Comparison of ENCODE assay signal across 9 cellular contexts in the genomic region with DNA sequence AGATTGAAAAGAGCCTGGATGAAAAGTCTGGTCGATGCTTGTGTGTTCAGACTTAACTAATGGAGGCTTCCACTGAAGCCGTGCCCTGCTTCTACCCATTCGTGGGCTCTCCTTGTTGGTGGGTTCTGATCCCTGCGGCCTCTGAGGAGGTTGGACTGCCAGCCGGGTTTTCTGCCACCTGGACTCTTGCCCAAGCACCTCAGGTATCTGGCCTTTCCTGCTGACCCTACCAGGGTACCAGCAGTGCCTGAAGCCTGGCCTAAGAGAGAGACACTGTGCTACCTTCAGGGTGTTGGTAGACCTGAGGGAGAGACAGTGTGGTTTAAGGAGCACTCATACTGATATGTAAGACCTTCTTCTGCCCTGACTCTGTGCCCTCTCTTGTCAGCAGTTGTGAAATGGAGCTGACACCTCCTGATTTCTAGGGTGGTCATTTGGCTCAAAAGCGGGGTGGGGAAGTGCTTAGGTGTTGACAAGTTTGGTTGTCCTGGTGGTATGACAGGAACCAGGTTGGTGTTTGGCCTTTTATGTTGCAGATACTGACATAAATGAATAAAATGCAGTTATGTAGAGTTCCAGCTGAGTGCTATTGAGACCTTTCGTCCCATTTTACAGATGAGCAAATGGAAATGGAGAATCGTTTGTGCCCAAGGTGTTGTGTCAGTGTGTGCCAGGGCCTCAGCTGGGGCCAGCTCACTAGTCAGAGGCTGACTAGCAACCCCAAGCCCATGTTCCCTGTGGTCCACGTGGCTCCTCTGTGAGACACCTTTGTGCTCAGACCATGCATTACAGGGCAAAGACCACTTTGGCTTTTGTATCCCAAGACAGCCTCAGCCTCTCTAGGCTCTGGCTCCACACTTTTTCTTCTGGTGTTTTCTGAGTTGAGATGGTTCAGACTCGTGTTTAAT. TPM values are rescaled to one million over a fixed set of nuclear protein-coding genes. Genes with fewer than 3 reads are reported as not detected.
DNase-seq lines count a peak whose midpoint lies in the region; ATAC-seq and TF ChIP-seq lines count a peak whose summit lies in the region.
"Had no signal": no experiment of that assay in that cellular context is flagged by ENCODE, and none has a peak within 500 bp of the region (broad histone marks: within the 10 kb centered on the region; RNA-seq: fewer than 3 reads in every experiment).

No MANE protein-coding gene starts in this region.

- no peak for ATAC-seq in HG03196 (IDR thresholded peaks at IDR 0.05; ENCODE audit: unreplicated experiment)

- H3K4me1 Mint-ChIP-seq in H9, result peaks cover 57 to 67% of the 10 kb centered on the region in 2 experiments

- H3K4me3 ChIP-seq in fibroblast of lung (replicated peaks in 1 of 4; ENCODE audit: control extremely low read depth in 1 of 4, insufficient read depth in 1 of 4, low read depth in 3 of 4, low read length in 4 of 4) (no peak overlapping the region), skeletal muscle satellite cell (ENCODE audit: low read length) (peak overlapping the region; percentile 94)

- H3K27me3 ChIP-seq in H9 (ENCODE audit: insufficient read depth, low read length), result no peaks in the 10 kb centered on the region
- no peaks in the 10 kb centered on the region for H3K27me3 ChIP-seq in fibroblast of lung (ENCODE audit: control insufficient read depth, insufficient read depth, low read length)
- no peaks in the 10 kb centered on the region for H3K27me3 ChIP-seq in skeletal muscle satellite cell (ENCODE audit: control insufficient read depth, insufficient read depth, low read length)

- no peak overlapping the region for H2BK5ac ChIP-seq in H9 (ENCODE audit: insufficient read length, low read length)

- intact Hi-C loops in head of caudate nucleus (cut with DNase I), result no loop called here

- H2BK12ac ChIP-seq in H9 (ENCODE audit: insufficient read length, low read depth, low read length), result no peak overlapping the region

- H3K9me3 ChIP-seq in H9 (ENCODE audit: control insufficient read depth, low read depth, low read length) (no peaks in the 10 kb centered on the region), fibroblast of lung (ENCODE audit: control insufficient read depth, insufficient read depth, low read depth, low read length) (no peaks in the 10 kb centered on the region), skeletal muscle satellite cell (replicated peaks; ENCODE audit: low read length) (no peaks in the 10 kb centered on the region)

- no peak overlapping the region for H2AK5ac ChIP-seq in H9 (ENCODE audit: insufficient read length, low read length)

- no peak overlapping the region for H3K27ac ChIP-seq in H9 (ENCODE audit: insufficient read length, low read depth, low read length)
- H3K27ac ChIP-seq in fibroblast of lung (ENCODE audit: insufficient read depth, low read length), result no peak overlapping the region

- H3K4me2 ChIP-seq in H9 (ENCODE audit: insufficient read depth, insufficient read length, low read length), result peak overlapping the region; percentile 16
- peak overlapping the region; percentile 15 for H3K4me2 ChIP-seq in fibroblast of lung (ENCODE audit: extremely low read depth, insufficient read depth, low read length)
- H3K4me2 ChIP-seq in skeletal muscle satellite cell (ENCODE audit: low read length), result peak overlapping the region; percentile 95

- H4K5ac ChIP-seq in H9 (ENCODE audit: insufficient read length, low read depth, low read length), result no peak overlapping the region

- no peak overlapping the region for H3K56ac ChIP-seq in H9 (ENCODE audit: insufficient read length, low read depth, low read length)

- TF ChIP-seq CTCF in H9 (conservative IDR thresholded peaks at IDR 0.05), result no peak
- no peak for TF ChIP-seq CTCF in fibroblast of lung (conservative IDR thresholded peaks at IDR 0.05 in 1 of 2, IDR thresholded peaks at IDR 0.05 in 1 of 2; ENCODE audit: low read depth in 1 of 2, low read length in 2 of 2)

- peak overlapping the region in 2 of 3 experiments; percentile 57 to 68; a peak in 4 of 7 replicates for H3K27ac Mint-ChIP-seq in H9

- H3K18ac ChIP-seq in H9 (ENCODE audit: insufficient read length, low read depth, low read length), result no peak overlapping the region

- H4K91ac ChIP-seq in H9 (ENCODE audit: insufficient read length, low read depth, low read length), result no peak overlapping the region

- no peak overlapping the region for H2BK15ac ChIP-seq in H9 (ENCODE audit: low read depth, low read length)

- peaks cover 20% of the 10 kb centered on the region for H3K23me2 ChIP-seq in H9 (ENCODE audit: insufficient read length, low read depth, low read length, poor library complexity, severe bottlenecking)

- H3K79me1 ChIP-seq in H9 (ENCODE audit: insufficient read depth, low read depth, low read length, poor library complexity, severe bottlenecking), result peaks cover 4% of the 10 kb centered on the region

- peaks cover 10% of the 10 kb centered on the region for H3K27me3 Mint-ChIP-seq in H9 (ENCODE audit: low read depth)

- H3K36me3 Mint-ChIP-seq in H9 (ENCODE audit: insufficient read depth in 1 of 3, low read depth in 3 of 3), result peaks cover 8 to 27% (median 13%) of the 10 kb centered on the region in 3 experiments

- no peaks in the 10 kb centered on the region for H4K20me1 ChIP-seq in H9 (ENCODE audit: control insufficient read depth, insufficient read depth, insufficient read length)
- no peaks in the 10 kb centered on the region for H4K20me1 ChIP-seq in fibroblast of lung (ENCODE audit: control insufficient read depth, extremely low read depth, insufficient read depth, low read length)

- no CpG with 5 or more reads among the region's 10 CpGs for WGBS in H9 (ENCODE audit: extremely low coverage, insufficient read length, low lambda C conversion rate)

- no peak overlapping the region for H3K4ac ChIP-seq in H9 (ENCODE audit: low read depth, low read length)

- H2AFZ ChIP-seq in H9 (ENCODE audit: low read length) (no peak overlapping the region), fibroblast of lung (ENCODE audit: low read length) (no peak overlapping the region)

- H3K9me3 Mint-ChIP-seq in H9, result no peaks in the 10 kb centered on the region; a peak in 2 of 5 replicates

- H3T11ph ChIP-seq in H9 (ENCODE audit: low read length), result no peak overlapping the region

- H3K9ac ChIP-seq in H9 (ENCODE audit: extremely low read depth, insufficient read length, low read length) (no peak overlapping the region), fibroblast of lung (ENCODE audit: insufficient read depth, low read length) (no peak overlapping the region), skeletal muscle satellite cell (ENCODE audit: low read depth, low read length) (peak overlapping the region; percentile 31)

- H3K79me2 ChIP-seq in H9 (ENCODE audit: insufficient read depth, low read length) (peaks cover 71% of the 10 kb centered on the region), fibroblast of lung (ENCODE audit: control insufficient read depth, insufficient read depth, low read length) (peaks cover 71% of the 10 kb centered on the region)

- no peak overlapping the region for H3K23ac ChIP-seq in H9 (ENCODE audit: insufficient read length, low read depth, low read length)

- no peaks in the 10 kb centered on the region for H3K36me3 ChIP-seq in fibroblast of lung (ENCODE audit: control insufficient read depth, insufficient read depth, low read length)
- peaks cover 8% of the 10 kb centered on the region for H3K36me3 ChIP-seq in skeletal muscle satellite cell (ENCODE audit: insufficient read depth, low read length)

- H4K8ac ChIP-seq in H9 (replicated peaks; ENCODE audit: insufficient read length, low read depth, low read length), result no peak overlapping the region

- H3K14ac ChIP-seq in H9 (ENCODE audit: insufficient read depth, low read length), result no peak overlapping the region

- H2BK20ac ChIP-seq in H9 (ENCODE audit: low read depth, low read length, poor library complexity, severe bottlenecking), result no peak overlapping the region

- H3K4me1 ChIP-seq in H9 (ENCODE audit: insufficient read depth, low read length), result peaks cover 19% of the 10 kb centered on the region; the same call in 1 of the 2 replicates
- peaks cover 16% of the 10 kb centered on the region for H3K4me1 ChIP-seq in fibroblast of lung (ENCODE audit: control insufficient read depth, extremely low read depth, insufficient read depth, low read length)
- peaks cover 41% of the 10 kb centered on the region for H3K4me1 ChIP-seq in skeletal muscle satellite cell (ENCODE audit: control insufficient read depth, insufficient read depth, low read length)

- H3K4me3 Mint-ChIP-seq in H9, result peak overlapping the region; percentile 91 to 93

- no peak overlapping the region for H2BK120ac ChIP-seq in H9 (ENCODE audit: low read depth, low read length, poor library complexity, severe bottlenecking)

- DNase-seq in H9 (no peak), fibroblast of lung (ENCODE audit: low read depth in 2 of 2) (no peak), NCI-H1930 (lab: John Stamatoyannopoulos, UW) (no peak), iPS-NIHi7 (ENCODE audit: extremely low spot score) (no peak), head of caudate nucleus (no peak)
- DNase-seq in activated CD4-positive, alpha-beta T cell treated with anti-CD3 and anti-CD28 coated beads, Interleukin-2, amount 50 U/mL, for 48 hours, result peak; percentile 41 to 47
- DNase-seq: GF-D8 had no signal

RNA-seq across cellular contexts. Expression of a gene that starts 3.1 kb away (rescaled TPM):
- total RNA-seq in H9 (2021) (161 and 171 TPM in 2 replicates), fibroblast of lung (63.9 and 86.2 TPM in 2 replicates)
- polyA plus RNA-seq in fibroblast of lung, result 24.5 and 27.6 TPM in 2 replicates
- 33.8 and 34.2 TPM in 2 replicates for polyA plus RNA-seq in fibroblast of lung (2012)
- 162 and 174 TPM in 2 replicates for polyA minus RNA-seq in fibroblast of lung (ENCODE audit: low replicate concordance)
- 31.2 and 43.9 TPM in 2 replicates for total RNA-seq in skeletal muscle satellite cell (2012; rRNA removed)

Comparison
In these comparisons a context has a peak if more than half of its experiments do, and no peak if none do; other contexts are left out.
1. DNase-seq: peak in activated CD4-positive, alpha-beta T cell treated with anti-CD3 and anti-CD28 coated beads, Interleukin-2, amount 50 U/mL, for 48 hours (2 of 2); none in H9 (single experiment), fibroblast of lung (0 of 2), NCI-H1930 (0 of 2), iPS-NIHi7 (single experiment) and head of caudate nucleus (0 of 42).
2. H3K4me2 ChIP-seq: peak in every context shown above with its lines; median percentile 95 in skeletal muscle satellite cell; 16 in H9; 15 in fibroblast of lung.